Comparison of ENCODE assay signal across 20 cellular contexts in genomic region chr21:34147835-34148804, GRCh38.
DNase-seq lines count a peak whose midpoint lies in the region; ATAC-seq and TF ChIP-seq lines count a peak whose summit lies in the region.
"Had no signal": no experiment of that assay in that cellular context is flagged by ENCODE, and none has a peak within 500 bp of the region (broad histone marks: within the 10 kb centered on the region; RNA-seq: fewer than 3 reads in every experiment).

No MANE protein-coding gene starts in this region.

- H3K27ac ChIP-seq in esophagus muscularis mucosa (replicated peaks in 1 of 4), result no peak overlapping the region
- no peak overlapping the region for H3K27ac ChIP-seq in osteoblast (ENCODE audit: low read depth, low read length)
- H3K27ac ChIP-seq: gastroesophageal sphincter, psoas muscle, vagina had no signal

- no peak for TF ChIP-seq EP300 in esophagus muscularis mucosa (IDR thresholded peaks at IDR 0.05)

- H3K4me2 ChIP-seq in osteoblast (ENCODE audit: insufficient read depth, low read length), result no peak overlapping the region

- intact Hi-C loops in esophagus muscularis mucosa (cut with DNase I), result no loop called here

- H3K4me3 ChIP-seq in adipocyte (ENCODE audit: low read length) (peak overlapping the region; percentile 13), esophagus muscularis mucosa (no peak overlapping the region), osteoblast (ENCODE audit: insufficient read depth, low read length) (no peak overlapping the region)
- H3K4me3 ChIP-seq: gastroesophageal sphincter, HAP-1, psoas muscle, vagina had no signal

- TF ChIP-seq POLR2A in esophagus muscularis mucosa (IDR thresholded peaks at IDR 0.05; ENCODE audit: low read depth), result no peak

- H3K27me3 ChIP-seq in adipocyte (replicated peaks; ENCODE audit: control insufficient read depth, insufficient read depth, low read length) (no peaks in the 10 kb centered on the region), esophagus muscularis mucosa (no peaks in the 10 kb centered on the region), osteoblast (ENCODE audit: insufficient read depth, low read length) (no peaks in the 10 kb centered on the region)
- H3K27me3 ChIP-seq: gastroesophageal sphincter, vagina had no signal

- TF ChIP-seq CTCF in esophagus muscularis mucosa (IDR thresholded peaks at IDR 0.05) (no peak), osteoblast (IDR thresholded peaks at IDR 0.05; ENCODE audit: extremely low read depth, low read depth, low read length) (no peak)

- H3K36me3 ChIP-seq in adipocyte (ENCODE audit: control insufficient read depth, insufficient read depth, low read length, severe bottlenecking) (peaks cover 12% of the 10 kb centered on the region), esophagus muscularis mucosa (peaks cover 0 to 11% (median 6%) of the 10 kb centered on the region in 4 donors), osteoblast (ENCODE audit: insufficient read depth, low read length) (peaks cover 17% of the 10 kb centered on the region)

- WGBS in esophagus muscularis mucosa, result 92% methylated on average over 13 of the region's 13 CpGs

- peak; percentile 13 for DNase-seq in COLO829 (ENCODE audit: low spot score)
- peak; percentile 44 for DNase-seq in adipocyte (ENCODE audit: low read depth)
- DNase-seq in esophagus muscularis mucosa (ENCODE audit: extremely low spot score), result peak; percentile 70
- peak; percentile 69 for DNase-seq in osteoblast (ENCODE audit: insufficient read length, low spot score, missing footprints)
- no peak for DNase-seq in NCI-H1092 (lab: John Stamatoyannopoulos, UW)
- DNase-seq in CD1c-positive myeloid dendritic cell (ENCODE audit: extremely low spot score), result no peak
- no peak for DNase-seq in NCI-H82 treated with DMSO at 0.1 percent for 48 hours (lab: John Stamatoyannopoulos, UW; ENCODE audit: unreplicated experiment)
- DNase-seq: activated CD8-positive, alpha-beta memory T cell treated with anti-CD3 and anti-CD28 coated beads, Interleukin-2, amount 50 U/mL, for 4 hours; activated gamma-delta T cell treated with Interleukin-2 at 50 U/mL for 16 hours; effector CD8-positive, alpha-beta T cell; GF-D8; left ventricle myocardium superior; NCI-H187 treated with DMSO at 0.1 percent for 48 hours; psoas muscle; SHP77; stimulated activated naive CD8-positive, alpha-beta T cell treated with anti-CD3 and anti-CD28 coated beads, Interleukin-15, Interleukin-2, amounts not matched to agents 100 U/mL and 50 U/mL, for 24 hours had no signal

- no peak overlapping the region for H2AFZ ChIP-seq in osteoblast (ENCODE audit: low read length)

- H3K4me1 ChIP-seq in adipocyte (ENCODE audit: control insufficient read depth, insufficient read depth, low read length) (peaks cover 17% of the 10 kb centered on the region), esophagus muscularis mucosa (peaks cover 0 to 18% (median 14%) of the 10 kb centered on the region in 4 donors), osteoblast (ENCODE audit: insufficient read depth, low read length) (peaks cover 13% of the 10 kb centered on the region)
- H3K4me1 ChIP-seq: psoas muscle, vagina had no signal

- peaks cover 4% of the 10 kb centered on the region for H3K79me2 ChIP-seq in osteoblast (ENCODE audit: insufficient read depth, low read length)

- ATAC-seq in GM21367 (IDR thresholded peaks at IDR 0.05; ENCODE audit: unreplicated experiment), result no peak
- ATAC-seq: gastroesophageal sphincter; left ventricle myocardium superior; psoas muscle; stimulated activated naive CD8-positive, alpha-beta T cell treated with anti-CD3 and anti-CD28 coated beads, Interleukin-15, Interleukin-2, amounts not matched to agents 100 U/mL and 50 U/mL, for 24 hours had no signal

- no peak overlapping the region for H3K9ac ChIP-seq in adipocyte (ENCODE audit: low read length)

- H3K9me3 ChIP-seq in adipocyte (ENCODE audit: control insufficient read depth, low read length), result no peaks in the 10 kb centered on the region
- no peaks in the 10 kb centered on the region for H3K9me3 ChIP-seq in esophagus muscularis mucosa
- H3K9me3 ChIP-seq in osteoblast (ENCODE audit: low read depth, low read length), result no peaks in the 10 kb centered on the region
- H3K9me3 ChIP-seq: gastroesophageal sphincter, psoas muscle, vagina had no signal

- H4K20me1 ChIP-seq in osteoblast (ENCODE audit: insufficient read depth, low read length), result peaks cover 9% of the 10 kb centered on the region

Comparison
In these comparisons a context has a peak if more than half of its experiments do, and no peak if none do; other contexts are left out.
1. DNase-seq: peak in COLO829 (single experiment), adipocyte (single experiment), esophagus muscularis mucosa (single experiment) and osteoblast (single experiment); none in NCI-H1092 (single experiment), CD1c-positive myeloid dendritic cell (single experiment) and NCI-H82 treated with DMSO at 0.1 percent for 48 hours (single experiment).